ENCODE assay signal across 1 cellular context in genomic region chr9:97984188-97985057, GRCh38.
TF ChIP-seq lines count a peak whose summit lies in the region.

No MANE protein-coding gene starts in this region.

TF ChIP-seq in GM23338, 12 proteins besides CTCF, POLR2A, EP300 and RAD21 (continued from another document):
- TF ChIP-seq ETS1 (IDR thresholded peaks at IDR 0.05) (no peak), ZNF114 (CRISPR knock-in tag; IDR thresholded peaks at IDR 0.05) (no peak), EZH2phosphoT487 (IDR thresholded peaks at IDR 0.05; ENCODE audit: unreplicated experiment) (no peak), ZNF331 (CRISPR knock-in tag; IDR thresholded peaks at IDR 0.05; ENCODE audit: low read depth) (no peak), POLR2AphosphoS5 (IDR thresholded peaks at IDR 0.05; ENCODE audit: low read depth) (no peak)
TF ChIP-seq in GM23338: peak in this region for 0.
